1 cellular context compared by ENCODE assay signal in genomic region chr2:95031076-95031725, GRCh38.
TF ChIP-seq lines count a peak whose summit lies in the region.

No MANE protein-coding gene starts in this region.

TF ChIP-seq in HepG2, 621 proteins besides CTCF, POLR2A, EP300 and RAD21:
- TF ChIP-seq RELA (CRISPR knock-in tag; IDR thresholded peaks at IDR 0.05): no peak
- no peak for TF ChIP-seq ZFP36L1 (CRISPR knock-in tag; IDR thresholded peaks at IDR 0.05)
- no peak for TF ChIP-seq SRF (IDR thresholded peaks at IDR 0.05; ENCODE audit: low read depth, low read length)
